18 cellular contexts compared by ENCODE assay signal in the genomic region with DNA sequence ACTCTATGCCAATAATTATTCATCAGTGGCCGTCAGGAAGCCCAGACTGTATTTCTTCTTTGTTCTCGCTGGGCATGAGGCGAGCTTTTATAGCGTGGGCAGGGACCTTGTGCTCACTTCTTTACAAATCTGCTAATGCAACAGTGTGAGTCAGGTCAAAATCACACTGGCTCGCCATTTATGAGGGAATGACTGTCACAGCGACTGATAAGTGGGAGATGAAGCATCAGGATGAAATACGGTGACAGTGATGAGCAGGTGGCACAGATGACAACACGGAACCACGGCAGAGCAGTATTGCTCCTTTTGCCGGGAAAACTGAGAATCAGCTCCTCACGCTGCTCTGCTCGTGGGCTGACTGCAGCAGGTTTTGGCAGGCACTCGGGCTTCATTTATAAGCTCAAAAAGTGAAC. TPM values are rescaled to one million over a fixed set of nuclear protein-coding genes. Genes with fewer than 3 reads are reported as not detected.
DNase-seq lines count a peak whose midpoint lies in the region; ATAC-seq and TF ChIP-seq lines count a peak whose summit lies in the region.
"Had no signal": no experiment of that assay in that cellular context is flagged by ENCODE, and none has a peak within 500 bp of the region (broad histone marks: within the 10 kb centered on the region; RNA-seq: fewer than 3 reads in every experiment).

No MANE protein-coding gene starts in this region.

- no peaks in the 10 kb centered on the region for H3K9me3 ChIP-seq in upper lobe of left lung
- H3K9me3 ChIP-seq: MG63 had no signal

- WGBS in upper lobe of left lung, 2 donors: 89 to 95% methylated on average over 13 of the region's 13 CpGs

- CTCF ChIA-PET in activated CD8-positive, alpha-beta T cell treated with anti-CD3 and anti-CD28 coated beads, Interleukin-2, amount 10 ng/mL, durations not matched to agents 7 days and 5 days (lab: Charles Lee): interaction anchor here (1.5 kb wide), 1 partner anchor 10 kb away, joined by 3 read pairs; no protein-coding TSS in a partner anchor
- CTCF ChIA-PET in activated CD8-positive, alpha-beta T cell treated with anti-CD3 and anti-CD28 coated beads for 36 hours (lab: Charles Lee): interaction anchor here (1.0 to 1.3 kb wide), 2 partner anchors 50 to 153 kb away, joined by 4 read pairs; no protein-coding TSS in a partner anchor
- CTCF ChIA-PET in Calu3 (lab: Charles Lee): interaction anchor here (1.6 kb wide), 1 partner anchor 13 kb away, joined by 3 read pairs; no protein-coding TSS in a partner anchor

- H3K27ac ChIP-seq in dorsolateral prefrontal cortex (peak overlapping the region in 55 of 59 donors; percentile 4 to 85 (median 74)), upper lobe of left lung (no peak overlapping the region)

- H3K9me3 Mint-ChIP-seq in activated CD8-positive, alpha-beta T cell treated with anti-CD3 and anti-CD28 coated beads, Interleukin-2, amount 10 ng/mL, durations not matched to agents 7 days and 5 days (ENCODE audit: insufficient read depth): no peaks in the 10 kb centered on the region
- no peaks in the 10 kb centered on the region for H3K9me3 Mint-ChIP-seq in activated CD8-positive, alpha-beta T cell treated with anti-CD3 and anti-CD28 coated beads for 36 hours
- no peaks in the 10 kb centered on the region for H3K9me3 Mint-ChIP-seq in stimulated activated effector memory CD8-positive, alpha-beta T cell treated with anti-CD3 and anti-CD28 coated beads, Interleukin-12 subunit alpha, Interleukin-12 subunit beta, amount 100 ng/mL, for 72 hours
- H3K9me3 Mint-ChIP-seq in Calu3 (ENCODE audit: low read depth, unreplicated experiment): no peaks in the 10 kb centered on the region
- H3K9me3 Mint-ChIP-seq: CD14-positive monocyte; nephron; stimulated activated memory B cell treated with anti-CD40 and anti-IgM and Interleukin-4, amounts not matched to agents 10 μg/mL and 1 μg/mL and 100 μg/mL, for 72 hours; type B pancreatic cell had no signal

- H3K27me3 ChIP-seq in dorsolateral prefrontal cortex (peaks cover 0 to 3% (median 0%) of the 10 kb centered on the region in 45 donors), upper lobe of left lung (no peaks in the 10 kb centered on the region)
- H3K27me3 ChIP-seq: MG63 had no signal

- TF ChIP-seq POLR2A in upper lobe of left lung (IDR thresholded peaks at IDR 0.05): no peak

- H3K4me1 ChIP-seq in upper lobe of left lung: no peaks in the 10 kb centered on the region

- TF ChIP-seq CTCF in activated CD8-positive, alpha-beta T cell treated with anti-CD3 and anti-CD28 coated beads for 36 hours (IDR thresholded peaks at IDR 0.05): no peak
- TF ChIP-seq CTCF in dorsolateral prefrontal cortex (IDR thresholded peaks at IDR 0.05 in 54 of 56, conservative IDR thresholded peaks at IDR 0.05 in 2 of 56; ENCODE audit: low read depth in 1 of 56, partially characterized antibody in 56 of 56): no peak
- no peak for TF ChIP-seq CTCF in Calu3 (IDR thresholded peaks at IDR 0.05; ENCODE audit: unreplicated experiment)
- TF ChIP-seq CTCF in upper lobe of left lung (IDR thresholded peaks at IDR 0.05): no peak

- intact Hi-C loops in activated CD8-positive, alpha-beta T cell treated with anti-CD3 and anti-CD28 coated beads for 36 hours (cut with micrococcal nuclease): no loop called here
- intact Hi-C loops in dorsolateral prefrontal cortex (cut with DNase I): no loop called here
- intact Hi-C loops in Calu3 (cut with micrococcal nuclease; ENCODE audit: unreplicated experiment): no loop called here

- H3K4me3 ChIP-seq in dorsolateral prefrontal cortex (peak overlapping the region in 4 of 59 donors; percentile 2 to 27 (median 14)), upper lobe of left lung (no peak overlapping the region)
- H3K4me3 ChIP-seq: MG63 had no signal

- no peak for ATAC-seq in activated CD8-positive, alpha-beta T cell treated with anti-CD3 and anti-CD28 coated beads, Interleukin-2, amount 10 ng/mL, durations not matched to agents 7 days and 5 days
- ATAC-seq in activated CD8-positive, alpha-beta T cell treated with anti-CD3 and anti-CD28 coated beads for 36 hours: no peak
- ATAC-seq in stimulated activated effector memory CD8-positive, alpha-beta T cell treated with anti-CD3 and anti-CD28 coated beads, Interleukin-12 subunit alpha, Interleukin-12 subunit beta, amount 100 ng/mL, for 72 hours: peak; percentile 39
- ATAC-seq in upper lobe of left lung (ENCODE audit: low FRiP score in 2 of 2): no peak
- ATAC-seq: stimulated activated memory B cell treated with anti-CD40 and anti-IgM and Interleukin-4, amounts not matched to agents 10 μg/mL and 1 μg/mL and 100 μg/mL, for 72 hours had no signal

- TF ChIP-seq EP300 in upper lobe of left lung (IDR thresholded peaks at IDR 0.05): no peak

- no peak for DNase-seq in activated CD8-positive, alpha-beta T cell treated with anti-CD3 and anti-CD28 coated beads, Interleukin-2, amount 10 ng/mL, durations not matched to agents 7 days and 5 days
- no peak for DNase-seq in activated CD8-positive, alpha-beta T cell treated with anti-CD3 and anti-CD28 coated beads for 36 hours
- DNase-seq in SK-MEL-5 (ENCODE audit: low read depth, low spot score) (peak; percentile 12), dorsolateral prefrontal cortex (peak in 2 of 10 donors; percentile 32 to 58), Calu3 (no peak), upper lobe of left lung (no peak), RPMI8226 (no peak)
- no peak for DNase-seq in stimulated activated effector memory CD8-positive, alpha-beta T cell treated with anti-CD3 and anti-CD28 coated beads, Interleukin-12 subunit alpha, Interleukin-12 subunit beta, amount 100 ng/mL, for 72 hours (ENCODE audit: low spot score in 2 of 2)
- DNase-seq: activated CD4-positive, alpha-beta T cell treated with anti-CD3 and anti-CD28 coated beads, Interleukin-2, amount 50 U/mL, for 4 hours; cerebellar nuclear complex; kidney; mesenchymal stem cell; MG63; NCI-H510A had no signal

- H3K27me3 Mint-ChIP-seq in activated CD8-positive, alpha-beta T cell treated with anti-CD3 and anti-CD28 coated beads, Interleukin-2, amount 10 ng/mL, durations not matched to agents 7 days and 5 days (ENCODE audit: low read depth): no peaks in the 10 kb centered on the region
- no peaks in the 10 kb centered on the region for H3K27me3 Mint-ChIP-seq in activated CD8-positive, alpha-beta T cell treated with anti-CD3 and anti-CD28 coated beads for 36 hours
- no peaks in the 10 kb centered on the region for H3K27me3 Mint-ChIP-seq in Calu3 (ENCODE audit: unreplicated experiment)
- H3K27me3 Mint-ChIP-seq: stimulated activated memory B cell treated with anti-CD40 and anti-IgM and Interleukin-4, amounts not matched to agents 10 μg/mL and 1 μg/mL and 100 μg/mL, for 72 hours; type B pancreatic cell had no signal

- POLR2A ChIA-PET in activated CD8-positive, alpha-beta T cell treated with anti-CD3 and anti-CD28 coated beads, Interleukin-2, amount 10 ng/mL, durations not matched to agents 7 days and 5 days (lab: Charles Lee): interaction anchor here (4.5 kb wide), 1 partner anchor 19 kb away, joined by 24 read pairs; the partner anchor contains the start of gene TYMS
- POLR2A ChIA-PET in activated CD8-positive, alpha-beta T cell treated with anti-CD3 and anti-CD28 coated beads for 36 hours (lab: Charles Lee): interaction anchor here (0.6 to 2.1 kb wide), 4 partner anchors 10 to 23 kb away, joined by 3 to 7 read pairs (median 4); no protein-coding TSS in a partner anchor

- in situ Hi-C loops in SK-MEL-5 (cut with HindIII; ENCODE audit: low pct_unique_long_range_greater_than_20kb, low sequenced_read_pairs): no loop called here

- peak overlapping the region; percentile 62 for H3K27ac Mint-ChIP-seq in activated CD8-positive, alpha-beta T cell treated with anti-CD3 and anti-CD28 coated beads, Interleukin-2, amount 10 ng/mL, durations not matched to agents 7 days and 5 days
- no peak overlapping the region for H3K27ac Mint-ChIP-seq in activated CD8-positive, alpha-beta T cell treated with anti-CD3 and anti-CD28 coated beads for 36 hours
- H3K27ac Mint-ChIP-seq in stimulated activated effector memory CD8-positive, alpha-beta T cell treated with anti-CD3 and anti-CD28 coated beads, Interleukin-12 subunit alpha, Interleukin-12 subunit beta, amount 100 ng/mL, for 72 hours: peak overlapping the region; percentile 77
- H3K27ac Mint-ChIP-seq in Calu3 (ENCODE audit: unreplicated experiment): no peak overlapping the region
- H3K27ac Mint-ChIP-seq: nephron; stimulated activated memory B cell treated with anti-CD40 and anti-IgM and Interleukin-4, amounts not matched to agents 10 μg/mL and 1 μg/mL and 100 μg/mL, for 72 hours; type B pancreatic cell had no signal

- BruUV-seq in Calu3 (replicated peaks; lab: Mats Ljungman, UMichigan): no TSS peak

- H3K4me1 Mint-ChIP-seq in activated CD8-positive, alpha-beta T cell treated with anti-CD3 and anti-CD28 coated beads, Interleukin-2, amount 10 ng/mL, durations not matched to agents 7 days and 5 days (ENCODE audit: low read depth): peaks cover 29% of the 10 kb centered on the region
- peaks cover 14% of the 10 kb centered on the region for H3K4me1 Mint-ChIP-seq in activated CD8-positive, alpha-beta T cell treated with anti-CD3 and anti-CD28 coated beads for 36 hours (ENCODE audit: low read depth)
- H3K4me1 Mint-ChIP-seq in stimulated activated effector memory CD8-positive, alpha-beta T cell treated with anti-CD3 and anti-CD28 coated beads, Interleukin-12 subunit alpha, Interleukin-12 subunit beta, amount 100 ng/mL, for 72 hours: peaks cover 34% of the 10 kb centered on the region
- H3K4me1 Mint-ChIP-seq in Calu3 (ENCODE audit: low read depth, unreplicated experiment): no peaks in the 10 kb centered on the region
- H3K4me1 Mint-ChIP-seq: CD14-positive monocyte; stimulated activated memory B cell treated with anti-CD40 and anti-IgM and Interleukin-4, amounts not matched to agents 10 μg/mL and 1 μg/mL and 100 μg/mL, for 72 hours had no signal

- peaks cover 78% of the 10 kb centered on the region for H3K36me3 Mint-ChIP-seq in activated CD8-positive, alpha-beta T cell treated with anti-CD3 and anti-CD28 coated beads, Interleukin-2, amount 10 ng/mL, durations not matched to agents 7 days and 5 days (ENCODE audit: low read depth)
- H3K36me3 Mint-ChIP-seq in activated CD8-positive, alpha-beta T cell treated with anti-CD3 and anti-CD28 coated beads for 36 hours (ENCODE audit: low read depth): peaks cover 72% of the 10 kb centered on the region
- H3K36me3 Mint-ChIP-seq in stimulated activated effector memory CD8-positive, alpha-beta T cell treated with anti-CD3 and anti-CD28 coated beads, Interleukin-12 subunit alpha, Interleukin-12 subunit beta, amount 100 ng/mL, for 72 hours: peaks cover 99% of the 10 kb centered on the region
- peaks cover 48% of the 10 kb centered on the region for H3K36me3 Mint-ChIP-seq in Calu3 (ENCODE audit: insufficient read depth, unreplicated experiment)

- H3K36me3 ChIP-seq in upper lobe of left lung: peaks cover 9 to 81% (median 54%) of the 10 kb centered on the region in 4 donors

- no peak overlapping the region for H3K4me3 Mint-ChIP-seq in activated CD8-positive, alpha-beta T cell treated with anti-CD3 and anti-CD28 coated beads, Interleukin-2, amount 10 ng/mL, durations not matched to agents 7 days and 5 days
- H3K4me3 Mint-ChIP-seq in activated CD8-positive, alpha-beta T cell treated with anti-CD3 and anti-CD28 coated beads for 36 hours: no peak overlapping the region
- no peak overlapping the region for H3K4me3 Mint-ChIP-seq in stimulated activated effector memory CD8-positive, alpha-beta T cell treated with anti-CD3 and anti-CD28 coated beads, Interleukin-12 subunit alpha, Interleukin-12 subunit beta, amount 100 ng/mL, for 72 hours
- no peak overlapping the region for H3K4me3 Mint-ChIP-seq in Calu3 (ENCODE audit: low read depth, unreplicated experiment)
- H3K4me3 Mint-ChIP-seq: CD14-positive monocyte; nephron; stimulated activated memory B cell treated with anti-CD40 and anti-IgM and Interleukin-4, amounts not matched to agents 10 μg/mL and 1 μg/mL and 100 μg/mL, for 72 hours; type B pancreatic cell had no signal

RNA-seq across cellular contexts. Expression of gene TYMS, which starts 20.5 kb away (rescaled TPM):
- total RNA-seq in activated CD8-positive, alpha-beta T cell treated with anti-CD3 and anti-CD28 coated beads, Interleukin-2, amount 10 ng/mL, durations not matched to agents 7 days and 5 days: 100 to 1,000 TPM; 502 to 505 TPM
- total RNA-seq in activated CD8-positive, alpha-beta T cell treated with anti-CD3 and anti-CD28 coated beads for 36 hours: 100 to 1,000 TPM; 324 to 329 TPM
- total RNA-seq in SK-MEL-5 (2014; rRNA removed; shearing (Covaris generic)): 27.4 and 30.4 TPM in 2 replicates
- polyA plus RNA-seq in SK-MEL-5 (2015; cell fraction: cytosol; rRNA removed): 158 and 171 TPM in 2 replicates
- 81.1 and 82.7 TPM in 2 replicates for polyA plus RNA-seq in SK-MEL-5 (2015; cell fraction: nucleus; rRNA removed)
- total RNA-seq in dorsolateral prefrontal cortex (10 to 100 TPM in 48 of 120 experiments, 1 to 10 TPM in 72; 1.1 to 47.4 (median 8.1) TPM), Calu3 (2022) (71.8 and 84.1 TPM in 2 replicates), upper lobe of left lung (10 to 100 TPM in 2 of 6 donors, 1 to 10 TPM in 3, not detected in 1; 5.2 to 16.3 (median 7.6) TPM)
- polyA plus RNA-seq: CD14-positive monocyte had no signal

RNA-seq across cellular contexts. Expression of gene ENOSF1, which starts 34.5 kb away (rescaled TPM):
- 10 to 100 TPM; 66.0 to 74.1 TPM for total RNA-seq in activated CD8-positive, alpha-beta T cell treated with anti-CD3 and anti-CD28 coated beads, Interleukin-2, amount 10 ng/mL, durations not matched to agents 7 days and 5 days
- total RNA-seq in activated CD8-positive, alpha-beta T cell treated with anti-CD3 and anti-CD28 coated beads for 36 hours: 100 to 1,000 TPM; 113 to 114 TPM
- 113 and 121 TPM in 2 replicates for total RNA-seq in SK-MEL-5 (2014; rRNA removed; shearing (Covaris generic))
- polyA plus RNA-seq in SK-MEL-5 (2015; cell fraction: cytosol; rRNA removed): 64.3 and 85.7 TPM in 2 replicates
- polyA plus RNA-seq in SK-MEL-5 (2015; cell fraction: nucleus; rRNA removed): 293 and 398 TPM in 2 replicates
- total RNA-seq in dorsolateral prefrontal cortex: 100 to 1,000 TPM in 7 of 120 experiments, 10 to 100 TPM in 113; 10.5 to 186 (median 42.7) TPM
- total RNA-seq in Calu3 (2022): 88.5 and 102 TPM in 2 replicates
- 100 to 1,000 TPM in 3 of 6 donors, 10 to 100 TPM in 3; 66.9 to 296 (median 105) TPM for total RNA-seq in upper lobe of left lung

Comparison
In these comparisons a context has a peak if more than half of its experiments do, and no peak if none do; other contexts are left out.
1. H3K27ac Mint-ChIP-seq: peak in activated CD8-positive, alpha-beta T cell treated with anti-CD3 and anti-CD28 coated beads, Interleukin-2, amount 10 ng/mL, durations not matched to agents 7 days and 5 days (single experiment) and stimulated activated effector memory CD8-positive, alpha-beta T cell treated with anti-CD3 and anti-CD28 coated beads, Interleukin-12 subunit alpha, Interleukin-12 subunit beta, amount 100 ng/mL, for 72 hours (single experiment); none in activated CD8-positive, alpha-beta T cell treated with anti-CD3 and anti-CD28 coated beads for 36 hours (single experiment) and Calu3 (single experiment).
2. H3K27ac ChIP-seq: peak in dorsolateral prefrontal cortex (55 of 59); none in upper lobe of left lung (0 of 4).